ENCODE assay signal across 8 cellular contexts in the genomic region with DNA sequence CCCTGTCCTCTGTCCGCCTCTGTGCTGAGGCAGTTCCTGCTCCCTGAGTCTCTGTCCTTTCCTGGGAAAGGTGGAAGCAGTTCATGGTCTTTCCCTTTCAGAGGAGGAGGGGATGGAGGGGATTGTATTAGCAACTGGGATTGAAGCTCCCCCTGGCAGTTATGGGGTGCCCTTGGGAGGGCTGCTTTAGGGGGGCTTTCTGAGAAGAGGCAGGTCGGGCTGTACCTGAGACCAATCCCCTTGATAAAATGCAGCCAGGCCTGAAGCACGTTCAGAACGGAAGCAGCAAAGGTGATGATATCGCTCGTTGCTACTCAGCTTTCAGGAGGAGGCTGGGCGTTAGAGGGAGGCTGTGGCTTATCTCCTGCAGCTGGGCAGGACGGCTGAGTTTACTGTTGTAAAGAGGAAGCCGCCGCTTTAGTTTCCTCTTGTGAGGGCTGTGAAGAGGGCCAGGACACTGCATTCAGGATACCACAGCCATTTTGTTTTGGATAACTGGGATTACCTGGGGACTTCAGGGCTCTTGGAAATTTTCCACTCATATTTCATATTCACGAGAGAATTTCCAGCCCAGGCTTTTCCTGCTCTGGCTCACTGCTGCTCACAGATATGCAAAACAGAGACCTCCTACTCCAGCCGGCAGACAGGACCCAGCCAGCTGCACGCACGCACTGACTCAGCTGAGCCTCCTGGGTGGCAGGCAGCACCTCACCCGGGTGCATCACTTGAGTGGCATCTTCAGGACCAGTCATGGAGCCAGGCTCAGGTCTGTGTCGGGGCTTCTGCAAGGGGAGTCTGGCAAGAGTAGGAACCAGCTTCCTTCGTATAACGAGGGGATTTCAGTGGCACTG.
A peak's percentile ranks its signal among the peaks of the same experiment; 100 is the strongest.
DNase-seq lines count a peak whose midpoint lies in the region; ATAC-seq and TF ChIP-seq lines count a peak whose summit lies in the region.

No MANE protein-coding gene starts in this region.

- DNase-seq in NAMALWA (ENCODE audit: low spot score): peak; percentile 91
- peak; percentile 43 for DNase-seq in T1000 (lab: John Stamatoyannopoulos, UW)
- peak; percentile 74 for DNase-seq in astrocyte of the hippocampus (ENCODE audit: low read depth, low spot score)
- peak; percentile 60 for DNase-seq in kidney glomerular epithelial cell (lab: John Stamatoyannopoulos, UW)
- peak; percentile 44 to 61 for DNase-seq in stimulated activated CD4-positive, alpha-beta T cell treated with anti-CD3 and anti-CD28 coated beads, Interleukin-1b, Interleukin-23, amount 100 ng/mL, for 1 hour (ENCODE audit: low read depth in 2 of 2)
- DNase-seq in epidermal melanocyte (ENCODE audit: insufficient read length, low spot score): no peak

- ATAC-seq in HG02571 (IDR thresholded peaks at IDR 0.05; ENCODE audit: unreplicated experiment): peak; percentile 61

- peak; percentile 53 for TF ChIP-seq POLR2A in GM15510 (IDR thresholded peaks at IDR 0.05; ENCODE audit: borderline replicate concordance, extremely low read depth, insufficient read length)
